In the genomic region with DNA sequence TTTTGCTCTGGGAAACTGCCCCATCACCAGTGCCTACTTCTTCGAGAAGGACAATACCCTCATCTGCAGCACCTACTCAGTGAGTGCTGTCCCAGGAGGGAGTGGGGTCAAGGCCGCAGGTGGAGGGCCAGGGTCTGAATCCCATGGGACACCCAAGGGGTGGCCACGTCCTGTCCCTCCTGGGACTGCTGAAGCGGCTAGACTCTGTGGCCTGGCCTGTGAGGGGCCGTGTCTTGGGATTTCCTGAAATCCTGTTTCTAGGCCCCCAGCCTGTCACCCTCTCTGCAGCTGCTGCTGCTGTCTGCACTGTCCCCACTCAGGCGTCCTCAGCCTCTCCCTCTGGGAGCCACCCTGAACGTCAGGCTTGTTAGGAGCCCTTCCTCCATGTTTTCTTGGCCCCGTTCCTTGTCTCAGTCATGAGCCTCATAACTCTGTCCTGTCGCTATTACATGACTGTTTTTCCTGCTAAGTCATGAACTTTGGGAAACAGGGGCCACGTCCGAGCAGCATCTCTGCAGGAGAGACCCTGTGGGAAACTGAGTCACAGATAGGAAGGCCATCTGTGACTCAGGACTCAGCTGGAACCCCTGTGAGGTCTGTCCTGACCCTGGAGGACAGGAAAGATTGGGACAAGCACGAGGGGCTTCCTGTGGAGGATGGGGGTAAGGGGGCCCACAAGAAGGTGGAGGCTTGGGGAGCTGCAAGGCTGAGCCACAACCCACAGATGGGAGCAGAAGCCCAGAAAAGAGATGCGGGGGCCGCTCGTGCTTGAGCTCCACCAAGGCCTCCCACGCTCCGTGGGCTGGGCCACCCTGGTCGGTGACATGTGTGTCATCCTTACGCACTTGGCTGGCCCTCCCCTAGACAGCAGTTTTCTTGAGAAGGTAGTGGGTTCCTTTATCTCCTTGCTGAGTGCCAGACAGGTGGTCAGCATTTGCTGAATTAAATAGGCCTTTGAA, we compare ENCODE assay signal across 26 cellular contexts. TPM values are rescaled to one million over a fixed set of nuclear protein-coding genes. Genes with fewer than 3 reads are reported as not detected.
DNase-seq lines count a peak whose midpoint lies in the region; ATAC-seq lines count a peak whose summit lies in the region.
"Had no signal": no experiment of that assay in that cellular context is flagged by ENCODE, and none has a peak within 500 bp of the region (broad histone marks: within the 10 kb centered on the region; RNA-seq: fewer than 3 reads in every experiment).

No MANE protein-coding gene starts in this region.

- no peak overlapping the region for H3K4me3 Mint-ChIP-seq in activated naive CD8-positive, alpha-beta T cell
- no peak overlapping the region for H3K4me3 Mint-ChIP-seq in activated naive CD8-positive, alpha-beta T cell treated with anti-CD3 and anti-CD28 coated beads for 36 hours
- H3K4me3 Mint-ChIP-seq: activated T-helper 1 cell treated with anti-CD3 and anti-CD28 coated beads, Interleukin-12 subunit alpha, Interleukin-12 subunit beta, Interleukin-2, Interleukin-4 antibody, amounts not matched to agents 30 ng/mL and 10 ng/mL and 1 ng/mL, durations not matched to agents 14 hours and 24 hours and 36 hours; brain; CD4-positive, CD25-positive, alpha-beta regulatory T cell had no signal

- peaks cover 2% of the 10 kb centered on the region for H3K36me3 Mint-ChIP-seq in activated naive CD8-positive, alpha-beta T cell
- no peaks in the 10 kb centered on the region for H3K36me3 Mint-ChIP-seq in activated naive CD8-positive, alpha-beta T cell treated with anti-CD3 and anti-CD28 coated beads for 36 hours
- H3K36me3 Mint-ChIP-seq: brain; CD4-positive, CD25-positive, alpha-beta regulatory T cell had no signal

- no peaks in the 10 kb centered on the region for H3K36me3 ChIP-seq in KOPT-K1 (ENCODE audit: insufficient read depth, low read length)
- H3K36me3 ChIP-seq: esophagus muscularis mucosa, HAP-1 had no signal

- no peak for DNase-seq in activated naive CD8-positive, alpha-beta T cell treated with anti-CD3 and anti-CD28 coated beads for 36 hours
- DNase-seq in left kidney (ENCODE audit: low read depth, low spot score) (peak; percentile 29), NAMALWA (ENCODE audit: low spot score) (no peak)
- DNase-seq in stimulated activated CD8-positive, alpha-beta memory T cell treated with anti-CD3 and anti-CD28 coated beads, Interleukin-7, amount 100 ng/mL, for 4 hours (ENCODE audit: low read depth in 2 of 2): peak; percentile 18 to 65
- DNase-seq: CD4-positive, CD25-positive, alpha-beta regulatory T cell; DMS 273 treated with DMSO at 0.1 percent for 48 hours; effector memory CD4-positive, alpha-beta T cell; hippocampal formation; MM.1S; NCI-H1694; NCI-H69; SK-N-SH; stimulated activated CD4-positive, alpha-beta T cell treated with anti-CD3 and anti-CD28 coated beads, Interleukin-2, amount 100 ng/mL, for 48 hours; T-helper 2 cell had no signal

- H3K4me1 Mint-ChIP-seq in activated naive CD8-positive, alpha-beta T cell (ENCODE audit: low read depth): peaks cover 27% of the 10 kb centered on the region
- H3K4me1 Mint-ChIP-seq in activated naive CD8-positive, alpha-beta T cell treated with anti-CD3 and anti-CD28 coated beads for 36 hours: peaks cover 13% of the 10 kb centered on the region
- H3K4me1 Mint-ChIP-seq: brain had no signal

- H3K27ac Mint-ChIP-seq in activated naive CD8-positive, alpha-beta T cell: peak overlapping the region; percentile 16
- H3K27ac Mint-ChIP-seq in activated naive CD8-positive, alpha-beta T cell treated with anti-CD3 and anti-CD28 coated beads for 36 hours: no peak overlapping the region
- H3K27ac Mint-ChIP-seq: activated T-helper 1 cell treated with anti-CD3 and anti-CD28 coated beads, Interleukin-12 subunit alpha, Interleukin-12 subunit beta, Interleukin-2, Interleukin-4 antibody, amounts not matched to agents 30 ng/mL and 10 ng/mL and 1 ng/mL, durations not matched to agents 14 hours and 24 hours and 36 hours; brain had no signal

- peak overlapping the region; percentile 10 for H3K27ac ChIP-seq in KOPT-K1 (ENCODE audit: low read depth, low read length, poor library complexity, severe bottlenecking)
- H3K27ac ChIP-seq: esophagus muscularis mucosa, RWPE1 had no signal

- H3K9me3 ChIP-seq in KOPT-K1 (ENCODE audit: insufficient read depth, low read length, poor library complexity, severe bottlenecking): no peaks in the 10 kb centered on the region
- H3K9me3 ChIP-seq: esophagus muscularis mucosa, HAP-1, SK-N-SH had no signal

- no peaks in the 10 kb centered on the region for H3K27me3 Mint-ChIP-seq in activated naive CD8-positive, alpha-beta T cell
- H3K27me3 Mint-ChIP-seq in activated naive CD8-positive, alpha-beta T cell treated with anti-CD3 and anti-CD28 coated beads for 36 hours: no peaks in the 10 kb centered on the region
- H3K27me3 Mint-ChIP-seq: CD4-positive, CD25-positive, alpha-beta regulatory T cell had no signal

- no peaks in the 10 kb centered on the region for H3K9me3 Mint-ChIP-seq in activated naive CD8-positive, alpha-beta T cell (ENCODE audit: low read depth)
- no peaks in the 10 kb centered on the region for H3K9me3 Mint-ChIP-seq in activated naive CD8-positive, alpha-beta T cell treated with anti-CD3 and anti-CD28 coated beads for 36 hours
- H3K9me3 Mint-ChIP-seq: brain had no signal

- ATAC-seq in GM21447 (IDR thresholded peaks at IDR 0.05; ENCODE audit: unreplicated experiment) (no peak), GM19351 (IDR thresholded peaks at IDR 0.05; ENCODE audit: unreplicated experiment) (no peak)

RNA-seq across cellular contexts. Expression of a gene that starts 49.9 kb away (rescaled TPM):
- under 1 TPM; 0.27 to 0.56 TPM for total RNA-seq in activated naive CD8-positive, alpha-beta T cell treated with anti-CD3 and anti-CD28 coated beads for 36 hours
- total RNA-seq: frontal cortex, lower leg skin, skeletal muscle tissue had no signal

Comparison
In these comparisons a context has a peak if more than half of its experiments do, and no peak if none do; other contexts are left out.
1. DNase-seq: peak in left kidney (single experiment) and stimulated activated CD8-positive, alpha-beta memory T cell treated with anti-CD3 and anti-CD28 coated beads, Interleukin-7, amount 100 ng/mL, for 4 hours (2 of 2); none in activated naive CD8-positive, alpha-beta T cell treated with anti-CD3 and anti-CD28 coated beads for 36 hours (single experiment) and NAMALWA (single experiment).